In the genomic region with DNA sequence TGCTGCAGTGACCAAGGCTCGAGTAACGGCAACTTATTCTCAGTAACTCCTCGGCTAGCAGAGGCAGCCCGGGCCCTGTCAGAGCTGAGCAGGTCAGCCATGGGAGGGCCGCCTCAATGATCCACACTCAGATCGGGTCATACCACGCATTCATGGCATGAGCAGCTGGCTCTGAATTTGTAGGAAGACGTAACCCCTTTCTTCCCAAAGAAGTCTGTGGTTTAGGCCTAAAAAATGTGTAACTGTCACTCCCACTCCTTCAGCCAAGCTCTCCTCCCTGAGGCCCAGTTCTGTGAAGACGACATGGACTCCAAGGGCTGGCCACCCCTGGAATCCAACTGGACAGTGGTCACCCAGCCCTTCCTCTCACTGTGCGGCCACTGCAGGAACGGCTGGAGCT, we compare ENCODE assay signal across 11 cellular contexts. TPM values are rescaled to one million over a fixed set of nuclear protein-coding genes. Genes with fewer than 3 reads are reported as not detected.
DNase-seq lines count a peak whose midpoint lies in the region; ATAC-seq, FAIRE-seq and TF ChIP-seq lines count a peak whose summit lies in the region.
"Had no signal": no experiment of that assay in that cellular context is flagged by ENCODE, and none has a peak within 500 bp of the region (broad histone marks: within the 10 kb centered on the region; RNA-seq: fewer than 3 reads in every experiment).

No MANE protein-coding gene starts in this region.

- H3K27ac ChIP-seq in A549 (peak overlapping the region; percentile 51 to 82; a peak in 4 of 6 replicates), esophagus squamous epithelium (peak overlapping the region; percentile 85 to 98 (median 92))

- POLR2A ChIA-PET in A549 (lab: Yijun Ruan, JAX): no interaction called here
- POLR2A ChIA-PET in activated CD4-positive, alpha-beta memory T cell treated with anti-CD3 and anti-CD28 coated beads, Interleukin-2, amount 10 ng/mL, durations not matched to agents 7 days and 5 days (lab: Charles Lee): no interaction called here

- no peaks in the 10 kb centered on the region for H3K27me3 ChIP-seq in esophagus squamous epithelium

- peaks cover 0 to 32% (median under 1%) of the 10 kb centered on the region in 3 donors for H3K36me3 ChIP-seq in esophagus squamous epithelium

- peaks cover 35% of the 10 kb centered on the region for H3K4me1 ChIP-seq in A549
- peaks cover 51 to 81% (median 77%) of the 10 kb centered on the region in 3 donors for H3K4me1 ChIP-seq in esophagus squamous epithelium

- no peak for FAIRE-seq in A549 (lab: Jason Lieb, UNC)
- no peak for FAIRE-seq in RCC 7860 (lab: Jason Lieb, UNC)
- FAIRE-seq in GM12891 (lab: Jason Lieb, UNC): no peak

- no peaks in the 10 kb centered on the region for H3K27me3 Mint-ChIP-seq in nephron progenitor cell (ENCODE audit: low read depth, poor library complexity)
- no peaks in the 10 kb centered on the region for H3K27me3 Mint-ChIP-seq in activated CD4-positive, alpha-beta memory T cell treated with anti-CD3 and anti-CD28 coated beads, Interleukin-2, amount 10 ng/mL, durations not matched to agents 7 days and 5 days
- H3K27me3 Mint-ChIP-seq: CD8-positive, alpha-beta memory T cell; effector memory CD8-positive, alpha-beta T cell had no signal

- H3K4me3 ChIP-seq in A549 (no peak overlapping the region), esophagus squamous epithelium (peak overlapping the region in 1 of 4 donors; percentile 61)

- H3K36me3 Mint-ChIP-seq in nephron progenitor cell (ENCODE audit: low read depth): peaks cover 19% of the 10 kb centered on the region
- H3K36me3 Mint-ChIP-seq in activated CD4-positive, alpha-beta memory T cell treated with anti-CD3 and anti-CD28 coated beads, Interleukin-2, amount 10 ng/mL, durations not matched to agents 7 days and 5 days (ENCODE audit: low read depth): peaks cover 17% of the 10 kb centered on the region

- H3K9me3 ChIP-seq in A549 (no peaks in the 10 kb centered on the region), esophagus squamous epithelium (no peaks in the 10 kb centered on the region)

- no peak for DNase-seq in A549 (ENCODE audit: low read depth in 1 of 2, low spot score in 1 of 2)
- DNase-seq in RCC 7860 (ENCODE audit: low spot score): peak; percentile 40
- no peak for DNase-seq in esophagus squamous epithelium (lab: John Stamatoyannopoulos, UW)
- DNase-seq in nephron progenitor cell: no peak
- DNase-seq in occipital lobe (lab: John Stamatoyannopoulos, UW): no peak
- no peak for DNase-seq in activated CD4-positive, alpha-beta memory T cell treated with anti-CD3 and anti-CD28 coated beads, Interleukin-2, amount 10 ng/mL, durations not matched to agents 7 days and 5 days
- DNase-seq in GM12891 (ENCODE audit: insufficient read length, low spot score): no peak
- DNase-seq: CD8-positive, alpha-beta memory T cell; effector memory CD8-positive, alpha-beta T cell; MM.1S had no signal

- CTCF ChIA-PET in A549 (lab: Yijun Ruan, JAX): no interaction called here
- CTCF ChIA-PET in activated CD4-positive, alpha-beta memory T cell treated with anti-CD3 and anti-CD28 coated beads, Interleukin-2, amount 10 ng/mL, durations not matched to agents 7 days and 5 days (lab: Charles Lee): no interaction called here

- TF ChIP-seq CTCF in A549 (IDR thresholded peaks at IDR 0.05) (no peak), esophagus squamous epithelium (IDR thresholded peaks at IDR 0.05) (no peak), nephron progenitor cell (IDR thresholded peaks at IDR 0.05) (no peak)

- H3K4me1 Mint-ChIP-seq in nephron progenitor cell: peaks cover 59% of the 10 kb centered on the region
- peaks cover 2% of the 10 kb centered on the region for H3K4me1 Mint-ChIP-seq in activated CD4-positive, alpha-beta memory T cell treated with anti-CD3 and anti-CD28 coated beads, Interleukin-2, amount 10 ng/mL, durations not matched to agents 7 days and 5 days

- intact Hi-C loops in esophagus squamous epithelium (cut with DNase I): no loop called here

- H3K9me3 Mint-ChIP-seq in nephron progenitor cell: no peaks in the 10 kb centered on the region
- H3K9me3 Mint-ChIP-seq in activated CD4-positive, alpha-beta memory T cell treated with anti-CD3 and anti-CD28 coated beads, Interleukin-2, amount 10 ng/mL, durations not matched to agents 7 days and 5 days: no peaks in the 10 kb centered on the region
- H3K9me3 Mint-ChIP-seq: CD8-positive, alpha-beta memory T cell; effector memory CD8-positive, alpha-beta T cell had no signal

- TF ChIP-seq RAD21 in A549 (conservative IDR thresholded peaks at IDR 0.05 in 1 of 2, IDR thresholded peaks at IDR 0.05 in 1 of 2): no peak

- peak overlapping the region; percentile 38; the same call in 2 of the 3 replicates for H3K4me2 ChIP-seq in A549

- no peak for ATAC-seq in A549
- no peak for ATAC-seq in GM19035 (IDR thresholded peaks at IDR 0.05; ENCODE audit: unreplicated experiment)
- ATAC-seq: effector memory CD8-positive, alpha-beta T cell had no signal

- H3K4me3 Mint-ChIP-seq in nephron progenitor cell: peak overlapping the region; percentile 52
- H3K4me3 Mint-ChIP-seq in activated CD4-positive, alpha-beta memory T cell treated with anti-CD3 and anti-CD28 coated beads, Interleukin-2, amount 10 ng/mL, durations not matched to agents 7 days and 5 days: no peak overlapping the region
- H3K4me3 Mint-ChIP-seq: CD8-positive, alpha-beta memory T cell; effector memory CD8-positive, alpha-beta T cell had no signal

- no peak for TF ChIP-seq EP300 in A549 (IDR thresholded peaks at IDR 0.05)

- WGBS in A549 (ENCODE audit: missing lambda C conversion rate): 78% methylated on average over 11 of the region's 11 CpGs
- 0 to 70% methylated on average over 2 to 4 of the region's 11 CpGs for WGBS in esophagus squamous epithelium, 2 donors

- TF ChIP-seq POLR2A in A549 (IDR thresholded peaks at IDR 0.05; ENCODE audit: low read length): no peak
- no peak for TF ChIP-seq POLR2A in esophagus squamous epithelium (IDR thresholded peaks at IDR 0.05)
- TF ChIP-seq POLR2A in GM12891 (IDR thresholded peaks at IDR 0.05; ENCODE audit: low read depth, low read length): no peak

- peak overlapping the region; percentile 100 for H3K27ac Mint-ChIP-seq in nephron progenitor cell
- no peak overlapping the region for H3K27ac Mint-ChIP-seq in activated CD4-positive, alpha-beta memory T cell treated with anti-CD3 and anti-CD28 coated beads, Interleukin-2, amount 10 ng/mL, durations not matched to agents 7 days and 5 days

TF ChIP-seq in A549, 52 proteins besides CTCF, POLR2A, EP300 and RAD21 (continues in another document):
- no peak for TF ChIP-seq FOSL2 (IDR thresholded peaks at IDR 0.05)
- no peak for TF ChIP-seq FOSL2 (CRISPR knock-in tag; IDR thresholded peaks at IDR 0.05)
- no peak for TF ChIP-seq PHF8 (IDR thresholded peaks at IDR 0.05; ENCODE audit: borderline replicate concordance, low read depth)
- TF ChIP-seq, protein P1, sequence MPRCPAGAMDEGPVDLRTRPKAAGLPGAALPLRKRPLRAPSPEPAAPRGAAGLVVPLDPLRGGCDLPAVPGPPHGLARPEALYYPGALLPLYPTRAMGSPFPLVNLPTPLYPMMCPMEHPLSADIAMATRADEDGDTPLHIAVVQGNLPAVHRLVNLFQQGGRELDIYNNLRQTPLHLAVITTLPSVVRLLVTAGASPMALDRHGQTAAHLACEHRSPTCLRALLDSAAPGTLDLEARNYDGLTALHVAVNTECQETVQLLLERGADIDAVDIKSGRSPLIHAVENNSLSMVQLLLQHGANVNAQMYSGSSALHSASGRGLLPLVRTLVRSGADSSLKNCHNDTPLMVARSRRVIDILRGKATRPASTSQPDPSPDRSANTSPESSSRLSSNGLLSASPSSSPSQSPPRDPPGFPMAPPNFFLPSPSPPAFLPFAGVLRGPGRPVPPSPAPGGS (IDR thresholded peaks at IDR 0.05): no peak
- no peak for TF ChIP-seq MAX (IDR thresholded peaks at IDR 0.05)
- TF ChIP-seq HOXB13 (CRISPR knock-in tag; IDR thresholded peaks at IDR 0.05; ENCODE audit: low read depth): no peak
- TF ChIP-seq BHLHE40 (IDR thresholded peaks at IDR 0.05; ENCODE audit: low read depth, low read length): no peak
- TF ChIP-seq ZC3H11A (IDR thresholded peaks at IDR 0.05): no peak

TF ChIP-seq in GM12891, 5 proteins besides CTCF, POLR2A, EP300 and RAD21:
- TF ChIP-seq POU2F2 (IDR thresholded peaks at IDR 0.05; ENCODE audit: low read depth, low read length) (no peak), TAF1 (IDR thresholded peaks at IDR 0.05; ENCODE audit: low read depth, low read length) (no peak), POLR2AphosphoS5 (IDR thresholded peaks at IDR 0.05; ENCODE audit: low read depth, low read length) (no peak), SPI1 (IDR thresholded peaks at IDR 0.05; ENCODE audit: low read depth, low read length) (no peak), PAX5 (IDR thresholded peaks at IDR 0.05; ENCODE audit: insufficient read depth, low read length, severe bottlenecking) (no peak)

RNA-seq across cellular contexts. Expression of gene PPP2R1B, which starts 30.0 kb away (rescaled TPM):
- polyA plus RNA-seq in A549 (2011; rRNA removed): 24.7 and 26.3 TPM in 2 replicates
- polyA plus RNA-seq in A549 (2012; cell fraction: cytosol; rRNA removed): 10.4 and 10.6 TPM in 2 replicates
- 7.3 and 11.7 TPM in 2 replicates for polyA plus RNA-seq in A549 (2012; cell fraction: nucleus; rRNA removed)
- polyA plus RNA-seq in A549 (2017; fragmentation: RNase III; extraction: RNeasy Plus Mini Kit Qiagen cat#74134 plus additional on column Dnase treatment): 16.9 to 18.6 TPM (median 17.9 TPM) in 3 replicates
- 28.0 and 31.2 TPM in 2 replicates for polyA minus RNA-seq in A549 (2011; rRNA and poly(A)+ RNA removed)
- total RNA-seq in esophagus squamous epithelium: 10 to 100 TPM; 17.6 to 39.7 (median 27.7) TPM
- total RNA-seq in occipital lobe: 17.9 TPM
- 10 to 100 TPM; 51.3 to 55.7 TPM for total RNA-seq in activated CD4-positive, alpha-beta memory T cell treated with anti-CD3 and anti-CD28 coated beads, Interleukin-2, amount 10 ng/mL, durations not matched to agents 7 days and 5 days
- 12.8 TPM for polyA plus RNA-seq in GM12891 (2012; ENCODE audit: low read depth, missing spikeins)
